Comparison of ENCODE assay signal across 14 cellular contexts in genomic region chr2:158688722-158689121, GRCh38.
DNase-seq lines count a peak whose midpoint lies in the region; ATAC-seq and TF ChIP-seq lines count a peak whose summit lies in the region.
"Had no signal": no experiment of that assay in that cellular context is flagged by ENCODE, and none has a peak within 500 bp of the region (broad histone marks: within the 10 kb centered on the region; RNA-seq: fewer than 3 reads in every experiment).

No MANE protein-coding gene starts in this region.

- intact Hi-C loops in mucosa of descending colon (cut with DNase I, micrococcal nuclease) = no loop called here
- intact Hi-C loops in left cardiac atrium (cut with DNase I) = no loop called here

- DNase-seq in HCEC 1CT = peak; percentile 76
- peak; percentile 34 for DNase-seq in RKO (ENCODE audit: low spot score)
- DNase-seq in myocyte (ENCODE audit: low read depth) = peak; percentile 61
- DNase-seq in mucosa of descending colon = no peak
- no peak for DNase-seq in left cardiac atrium
- DNase-seq in cerebellar cortex (ENCODE audit: low spot score) = no peak
- DNase-seq: activated CD8-positive, alpha-beta memory T cell treated with anti-CD3 and anti-CD28 coated beads, Interleukin-2, amount 50 U/mL, for 4 hours; activated naive CD8-positive, alpha-beta T cell treated with anti-CD3 and anti-CD28 coated beads for 36 hours; CD8-positive, alpha-beta memory T cell; NCI-H1092; small intestine had no signal

- no peaks in the 10 kb centered on the region for H3K4me1 ChIP-seq in mucosa of descending colon (ENCODE audit: low read depth)

- H3K9me3 ChIP-seq in mucosa of descending colon = no peaks in the 10 kb centered on the region

- ATAC-seq in esophagus mucosa (peak; percentile 49), mucosa of descending colon (no peak), left cardiac atrium (no peak), HG02623 (IDR thresholded peaks at IDR 0.05; ENCODE audit: unreplicated experiment) (no peak)
- ATAC-seq: activated CD4-positive, CD25-positive, alpha-beta regulatory T cell treated with anti-CD3 and anti-CD28 coated beads, Interleukin-2, amount 50 U/mL, for 24 hours had no signal

- no peak for TF ChIP-seq CTCF in mucosa of descending colon (IDR thresholded peaks at IDR 0.05)

- no peak overlapping the region for H3K4me3 ChIP-seq in mucosa of descending colon

- H3K36me3 ChIP-seq in mucosa of descending colon (ENCODE audit: low read depth) = no peaks in the 10 kb centered on the region

Comparison
In these comparisons a context has a peak if more than half of its experiments do, and no peak if none do; other contexts are left out.
1. DNase-seq: peak in HCEC 1CT (single experiment), RKO (single experiment) and myocyte (single experiment); none in mucosa of descending colon (0 of 3), left cardiac atrium (single experiment) and cerebellar cortex (single experiment).